In genomic region chr10:43263551-43264323, GRCh38 we compare ENCODE assay signal across 11 cellular contexts. TPM values are rescaled to one million over a fixed set of nuclear protein-coding genes. Genes with fewer than 3 reads are reported as not detected.
DNase-seq lines count a peak whose midpoint lies in the region; ATAC-seq lines count a peak whose summit lies in the region.
"Had no signal": no experiment of that assay in that cellular context is flagged by ENCODE, and none has a peak within 500 bp of the region (broad histone marks: within the 10 kb centered on the region; RNA-seq: fewer than 3 reads in every experiment).

No MANE protein-coding gene starts in this region.

- no peak overlapping the region for H3K4me3 Mint-ChIP-seq in naive thymus-derived CD4-positive, alpha-beta T cell
- H3K4me3 Mint-ChIP-seq: activated T-cell treated with anti-CD3 and anti-CD28 coated beads, Interleukin-2, amount 50 U/mL, for 72 hours had no signal

- POLR2A ChIA-PET in naive thymus-derived CD4-positive, alpha-beta T cell (lab: Charles Lee): no interaction called here

- peaks cover 0 to 9% (median 4%) of the 10 kb centered on the region in 7 donors for H3K4me1 Mint-ChIP-seq in naive thymus-derived CD4-positive, alpha-beta T cell

- peaks cover 0 to 3% (median 0%) of the 10 kb centered on the region in 11 donors for H3K9me3 Mint-ChIP-seq in naive thymus-derived CD4-positive, alpha-beta T cell
- H3K9me3 Mint-ChIP-seq: activated T-cell treated with anti-CD3 and anti-CD28 coated beads, Interleukin-2, amount 50 U/mL, for 72 hours had no signal

- peaks cover 27 to 42% (median 36%) of the 10 kb centered on the region in 5 donors for H3K27me3 Mint-ChIP-seq in naive thymus-derived CD4-positive, alpha-beta T cell

- no peaks in the 10 kb centered on the region for H3K36me3 ChIP-seq in H7 (replicated peaks; ENCODE audit: control insufficient read depth, insufficient read depth, low read length)
- no peaks in the 10 kb centered on the region for H3K36me3 ChIP-seq in naive thymus-derived CD4-positive, alpha-beta T cell (ENCODE audit: control insufficient read depth in 2 of 3, insufficient read depth in 3 of 3, low read length in 3 of 3)
- H3K36me3 ChIP-seq: uterus had no signal

- intact Hi-C loops in naive thymus-derived CD4-positive, alpha-beta T cell (cut with micrococcal nuclease): loop anchor here in 1 of 2 donors (10.0 kb wide), 1 partner anchor 201 kb away; no protein-coding TSS in a partner anchor

- H3K4me3 ChIP-seq in H7 (ENCODE audit: insufficient read depth, low read depth, low read length): no peak overlapping the region
- H3K4me3 ChIP-seq in naive thymus-derived CD4-positive, alpha-beta T cell (ENCODE audit: low read length): no peak overlapping the region
- H3K4me3 ChIP-seq: uterus had no signal

- H3K9me3 ChIP-seq in naive thymus-derived CD4-positive, alpha-beta T cell (ENCODE audit: control insufficient read depth in 2 of 3, low read length in 3 of 3): no peaks in the 10 kb centered on the region
- H3K9me3 ChIP-seq: uterus had no signal

- in situ Hi-C loops in T47D (cut with HindIII; ENCODE audit: low pct_unique_long_range_greater_than_20kb, low sequenced_read_pairs): no loop called here

- CTCF ChIA-PET in naive thymus-derived CD4-positive, alpha-beta T cell (lab: Charles Lee): interaction anchor here (0.9 kb wide), 1 partner anchor 199 kb away, joined by 3 read pairs; no protein-coding TSS in a partner anchor

- peak; percentile 41 for DNase-seq in AG20443 (ENCODE audit: low spot score)
- DNase-seq in H7: peak; percentile 87
- peak; percentile 38 to 66 for DNase-seq in T47D (ENCODE audit: low read depth in 1 of 2, low spot score in 1 of 2)
- peak; percentile 9 for DNase-seq in mucosa of gallbladder (ENCODE audit: low spot score)
- no peak for DNase-seq in NCI-H2029 treated with DMSO at 0.1 percent for 48 hours (lab: John Stamatoyannopoulos, UW)
- no peak for DNase-seq in naive thymus-derived CD4-positive, alpha-beta T cell
- DNase-seq in SHP77 (lab: John Stamatoyannopoulos, UW): no peak
- DNase-seq: activated T-cell treated with anti-CD3 and anti-CD28 coated beads, Interleukin-2, amount 50 U/mL, for 72 hours; uterus had no signal

- peaks cover 0 to 1% (median 0%) of the 10 kb centered on the region in 5 donors for H3K36me3 Mint-ChIP-seq in naive thymus-derived CD4-positive, alpha-beta T cell

- no peak overlapping the region for H3K27ac ChIP-seq in naive thymus-derived CD4-positive, alpha-beta T cell (ENCODE audit: low read depth, low read length)
- H3K27ac ChIP-seq: parathyroid adenoma, uterus had no signal

- H3K4me1 ChIP-seq in naive thymus-derived CD4-positive, alpha-beta T cell (ENCODE audit: control insufficient read depth in 2 of 2, insufficient read depth in 2 of 2, low read length in 2 of 2): peaks cover 0 to 7% of the 10 kb centered on the region in 2 donors
- H3K4me1 ChIP-seq: parathyroid adenoma had no signal

- H3K27ac Mint-ChIP-seq in naive thymus-derived CD4-positive, alpha-beta T cell: no peak overlapping the region
- H3K27ac Mint-ChIP-seq: activated T-cell treated with anti-CD3 and anti-CD28 coated beads, Interleukin-2, amount 50 U/mL, for 72 hours had no signal

- ATAC-seq in naive thymus-derived CD4-positive, alpha-beta T cell: no peak
- ATAC-seq in GM19023 (IDR thresholded peaks at IDR 0.05; ENCODE audit: unreplicated experiment): no peak
- ATAC-seq: activated T-cell treated with anti-CD3 and anti-CD28 coated beads, Interleukin-2, amount 50 U/mL, for 72 hours had no signal

- peaks cover 35% of the 10 kb centered on the region for H3K27me3 ChIP-seq in H7 (ENCODE audit: control insufficient read depth, insufficient read depth, low read length)
- H3K27me3 ChIP-seq in naive thymus-derived CD4-positive, alpha-beta T cell (ENCODE audit: control insufficient read depth in 2 of 2, insufficient read depth in 2 of 2, low read length in 2 of 2): peaks cover 0 to 11% of the 10 kb centered on the region in 2 donors
- H3K27me3 ChIP-seq: uterus had no signal

RNA-seq across cellular contexts. Expression of gene RASGEF1A, which starts 3.1 kb away (rescaled TPM):
- total RNA-seq in H7 (2014; rRNA removed; shearing (Covaris generic)): 31.0 and 41.3 TPM in 2 replicates
- total RNA-seq in mucosa of gallbladder: 4.4 TPM
- total RNA-seq in naive thymus-derived CD4-positive, alpha-beta T cell: 1 to 10 TPM in 2 of 5 experiments, under 1 TPM in 3; 0.22 to 3.3 (median 0.42) TPM
- polyA plus RNA-seq in naive thymus-derived CD4-positive, alpha-beta T cell: under 1 TPM in 1 of 2 donors, not detected in 1; 0.05 TPM

Comparison
In these comparisons a context has a peak if more than half of its experiments do, and no peak if none do; other contexts are left out.
1. DNase-seq: peak in AG20443 (single experiment), H7 (single experiment), T47D (2 of 2) and mucosa of gallbladder (single experiment); none in NCI-H2029 treated with DMSO at 0.1 percent for 48 hours (single experiment), naive thymus-derived CD4-positive, alpha-beta T cell (0 of 9) and SHP77 (0 of 2).